12 cellular contexts compared by ENCODE assay signal in the genomic region with DNA sequence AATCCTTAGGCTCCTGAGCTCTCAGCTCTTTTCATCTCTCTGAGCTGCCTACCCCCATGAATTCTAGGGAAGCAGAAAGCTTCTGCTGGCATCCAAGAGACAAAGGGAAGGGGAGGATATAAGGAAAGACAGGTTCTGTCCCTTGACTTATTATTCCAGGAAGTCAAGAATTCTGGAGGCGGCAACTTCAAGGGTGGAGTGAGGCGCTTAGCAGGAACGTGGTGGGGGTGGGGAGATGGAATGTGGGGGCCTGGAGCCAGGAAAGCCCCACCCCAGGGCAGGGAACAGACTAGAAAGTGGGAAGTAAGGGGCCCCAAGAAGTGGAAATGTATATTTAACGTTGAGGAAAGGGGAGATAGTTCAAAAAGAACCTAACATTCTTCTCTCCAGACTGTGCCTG. TPM values are rescaled to one million over a fixed set of nuclear protein-coding genes. Genes with fewer than 3 reads are reported as not detected.
A peak's percentile ranks its signal among the peaks of the same experiment; 100 is the strongest.
DNase-seq lines count a peak whose midpoint lies in the region; ATAC-seq, FAIRE-seq and TF ChIP-seq lines count a peak whose summit lies in the region.
"Had no signal": no experiment of that assay in that cellular context is flagged by ENCODE, and none has a peak within 500 bp of the region (broad histone marks: within the 10 kb centered on the region; RNA-seq: fewer than 3 reads in every experiment).

No MANE protein-coding gene starts in this region.

- CTCF ChIA-PET in HepG2 (lab: Yijun Ruan, JAX; ENCODE audit: low intra/inter-chr PET ratio, low total read pairs) = no interaction called here
- CTCF ChIA-PET in K562 (lab: Yijun Ruan, JAX; ENCODE audit: low intra/inter-chr PET ratio) = no interaction called here

- no peaks in the 10 kb centered on the region for H3K9me1 ChIP-seq in K562 (ENCODE audit: control insufficient read depth, insufficient read depth, low read length)

- H2AFZ ChIP-seq in HepG2 (ENCODE audit: low read length) = no peak overlapping the region
- H2AFZ ChIP-seq in K562 (ENCODE audit: low read depth, low read length) = peak overlapping the region; percentile 75

- TF ChIP-seq CTCF in HepG2 (CRISPR knock-in tag; IDR thresholded peaks at IDR 0.05) = no peak
- TF ChIP-seq CTCF in right lobe of liver (IDR thresholded peaks at IDR 0.05) = no peak
- TF ChIP-seq CTCF in K562 (IDR thresholded peaks at IDR 0.05 in 2 of 3, conservative IDR thresholded peaks at IDR 0.05 in 1 of 3; ENCODE audit: insufficient read depth in 2 of 3, low read depth in 1 of 3, low read length in 3 of 3) = no peak

- H3K79me2 ChIP-seq in HepG2 (ENCODE audit: insufficient read depth, low read length) (no peaks in the 10 kb centered on the region), K562 (ENCODE audit: control insufficient read depth, insufficient read depth, low read length) (no peaks in the 10 kb centered on the region)

- H4K20me1 ChIP-seq in HepG2 (ENCODE audit: insufficient read depth, low read length) (no peaks in the 10 kb centered on the region), K562 (replicated peaks; ENCODE audit: control insufficient read depth, insufficient read depth, low read length) (no peaks in the 10 kb centered on the region)

- peaks cover 16% of the 10 kb centered on the region for H3K4me1 ChIP-seq in HepG2 (ENCODE audit: insufficient read depth, low read length)
- peaks cover 0 to 13% (median 4%) of the 10 kb centered on the region in 4 donors for H3K4me1 ChIP-seq in right lobe of liver
- H3K4me1 ChIP-seq in K562 (replicated peaks in 1 of 2; ENCODE audit: control insufficient read depth in 2 of 2, insufficient read depth in 2 of 2, low read length in 2 of 2) = peaks cover 0 to 14% of the 10 kb centered on the region in 2 experiments; a peak in 3 of 5 replicates
- H3K4me1 ChIP-seq in mucosa of stomach (ENCODE audit: control insufficient read depth, insufficient read depth, low read length) = no peaks in the 10 kb centered on the region

- no peak for TF ChIP-seq RAD21 in HepG2 (CRISPR knock-in tag; IDR thresholded peaks at IDR 0.05)
- TF ChIP-seq RAD21 in K562 (CRISPR knock-in tag; conservative IDR thresholded peaks at IDR 0.05 in 1 of 2, IDR thresholded peaks at IDR 0.05 in 1 of 2) = no peak

- TF ChIP-seq EP300 in HepG2 (IDR thresholded peaks at IDR 0.05; ENCODE audit: low read depth in 2 of 2, low read length in 2 of 2) (no peak), HepG2 (CRISPR knock-in tag; IDR thresholded peaks at IDR 0.05; ENCODE audit: borderline replicate concordance) (no peak), K562 (IDR thresholded peaks at IDR 0.05; ENCODE audit: low read length) (no peak)

- H3K9me3 ChIP-seq in HepG2 (ENCODE audit: low read length) (no peaks in the 10 kb centered on the region), right lobe of liver (no peaks in the 10 kb centered on the region), K562 (replicated peaks; ENCODE audit: control insufficient read depth, insufficient read depth, low read depth, low read length) (no peaks in the 10 kb centered on the region), mucosa of stomach (ENCODE audit: control insufficient read depth, low read length) (no peaks in the 10 kb centered on the region)
- H3K9me3 ChIP-seq: sigmoid colon had no signal

- TF ChIP-seq POLR2A in HepG2 (IDR thresholded peaks at IDR 0.05; ENCODE audit: insufficient read depth in 1 of 2, low read depth in 2 of 2, low read length in 2 of 2) = no peak
- TF ChIP-seq POLR2A in right lobe of liver (IDR thresholded peaks at IDR 0.05) = no peak
- TF ChIP-seq POLR2A in K562 (conservative IDR thresholded peaks at IDR 0.05) = no peak

- peaks cover 0 to 5% of the 10 kb centered on the region in 2 experiments; a peak in 2 of 5 replicates for H3K36me3 ChIP-seq in HepG2 (replicated peaks in 1 of 2; ENCODE audit: control insufficient read depth in 1 of 2, insufficient read depth in 2 of 2, low read length in 2 of 2)
- peaks cover 0 to 43% (median 16%) of the 10 kb centered on the region in 4 donors for H3K36me3 ChIP-seq in right lobe of liver
- H3K36me3 ChIP-seq in K562 (ENCODE audit: control insufficient read depth, insufficient read depth, low read length) = no peaks in the 10 kb centered on the region
- H3K36me3 ChIP-seq in mucosa of stomach (ENCODE audit: control insufficient read depth, insufficient read depth, low read length) = no peaks in the 10 kb centered on the region

- DNase-seq in HepG2 (ENCODE audit: low spot score) (no peak), right lobe of liver (no peak), K562 (ENCODE audit: extremely low read depth in 1 of 4, low spot score in 3 of 4) (peak in 1 of 4 experiments; percentile 31), NCI-H187 treated with DMSO at 0.1 percent for 48 hours (lab: John Stamatoyannopoulos, UW) (no peak), NCI-H2081 treated with DMSO at 0.1 percent for 48 hours (lab: John Stamatoyannopoulos, UW) (no peak), NCI-H446 treated with DMSO at 0.1 percent for 48 hours (lab: John Stamatoyannopoulos, UW) (no peak)
- DNase-seq: GDM1, sigmoid colon had no signal

- H3K4me2 ChIP-seq in HepG2 (ENCODE audit: low read depth, low read length) (peak overlapping the region; percentile 82), K562 (ENCODE audit: insufficient read depth, low read length) (peak overlapping the region; percentile 97)

- H3K27ac ChIP-seq in HepG2 (ENCODE audit: extremely low read length, insufficient read depth, low read length) (no peak overlapping the region), right lobe of liver (no peak overlapping the region), K562 (ENCODE audit: extremely low read depth, low read depth, low read length) (peak overlapping the region; percentile 23; the same call in 1 of the 3 replicates)

- intact Hi-C loops in HepG2 (cut with micrococcal nuclease; ENCODE audit: unreplicated experiment) = loop anchor here (2.0 kb wide), 1 partner anchor 21 kb away; no protein-coding TSS in a partner anchor
- intact Hi-C loops in right lobe of liver (cut with DNase I) = no loop called here
- intact Hi-C loops in K562 (cut with micrococcal nuclease) = no loop called here

- H3K4me3 ChIP-seq in HepG2 (replicated peaks in 1 of 3; ENCODE audit: insufficient read depth in 1 of 3, low read depth in 2 of 3, low read length in 3 of 3) = peak overlapping the region in 1 of 3 experiments; percentile 81; a peak in 2 of 6 replicates
- no peak overlapping the region for H3K4me3 ChIP-seq in right lobe of liver
- peak overlapping the region; percentile 51 for H3K4me3 ChIP-seq in K562
- H3K4me3 ChIP-seq in mucosa of stomach (ENCODE audit: low read length) = no peak overlapping the region

- no peak for ATAC-seq in HepG2
- no peak for ATAC-seq in right lobe of liver
- no peak for ATAC-seq in K562
- ATAC-seq in HG03354 (IDR thresholded peaks at IDR 0.05; ENCODE audit: poor library complexity, severe bottlenecking, unreplicated experiment) = no peak

- POLR2A ChIA-PET in HepG2 (lab: Yijun Ruan, JAX) = no interaction called here
- POLR2A ChIA-PET in K562 (lab: Yijun Ruan, JAX) = interaction anchor here (0.6 to 0.9 kb wide), 3 partner anchors 17 to 140 kb away, joined by 3 to 4 read pairs (median 3); no protein-coding TSS in a partner anchor

- FAIRE-seq in HepG2 (lab: Jason Lieb, UNC) = no peak
- no peak for FAIRE-seq in K562 (lab: Jason Lieb, UNC)
- FAIRE-seq: TTC549 had no signal

- no peaks in the 10 kb centered on the region for H3K27me3 ChIP-seq in HepG2 (ENCODE audit: control insufficient read depth in 1 of 2, insufficient read depth in 2 of 2, low read length in 2 of 2)
- H3K27me3 ChIP-seq in right lobe of liver = no peaks in the 10 kb centered on the region
- H3K27me3 ChIP-seq in K562 (ENCODE audit: control insufficient read depth in 2 of 2, insufficient read depth in 2 of 2, low read length in 2 of 2) = no peaks in the 10 kb centered on the region
- no peaks in the 10 kb centered on the region for H3K27me3 ChIP-seq in mucosa of stomach (ENCODE audit: control insufficient read depth, insufficient read depth, low read length)
- H3K27me3 ChIP-seq: sigmoid colon had no signal

- 54% methylated on average over 4 of the region's 4 CpGs for WGBS in HepG2 (ENCODE audit: low lambda C conversion rate)
- WGBS in right lobe of liver (ENCODE audit: insufficient coverage, low coverage, low lambda C conversion rate, missing lambda C conversion rate) = 47% methylated on average over 3 of the region's 4 CpGs
- WGBS in K562 (ENCODE audit: insufficient coverage, low coverage, missing lambda C conversion rate) = 0% methylated on average over 4 of the region's 4 CpGs

- H3K9ac ChIP-seq in HepG2 (ENCODE audit: insufficient read depth, low read depth, low read length) (no peak overlapping the region), K562 (ENCODE audit: insufficient read depth in 1 of 2, low read depth in 2 of 2, low read length in 2 of 2) (peak overlapping the region in 1 of 2 experiments; percentile 30; a peak in 1 of 4 replicates), mucosa of stomach (ENCODE audit: low read length) (peak overlapping the region; percentile 92)

- in situ Hi-C loops in HepG2 (cut with HindIII; ENCODE audit: extremely low pct_ligation_motif_present, low pct_unique_long_range_greater_than_20kb) (no loop called here), K562 (cut with MboI) (no loop called here)

- BruUV-seq in HepG2 (replicated peaks; lab: Mats Ljungman, UMichigan) (no TSS peak), K562 (replicated peaks; lab: Mats Ljungman, UMichigan) (no TSS peak)

RNA-seq across cellular contexts. Expression of a gene that starts 1.4 kb away (rescaled TPM):
- total RNA-seq in HepG2 (2016; rRNA removed; fragmentation: Illumina TruSeq; extraction: Trizol) (4.9 and 7.7 TPM in 2 replicates), right lobe of liver (10 to 100 TPM; 25.4 to 53.7 (median 34.2) TPM), K562 (2014; rRNA removed) (7.2 and 10.2 TPM in 2 replicates), K562 (2014; rRNA removed; fragmentation: Illumina TruSeq; extraction: Trizol) (11.0 and 12.0 TPM in 2 replicates), K562 (2015; rRNA removed; fragmentation: Illumina TruSeq; extraction: Trizol) (5.5 and 6.2 TPM in 2 replicates), K562 (2021) (11.3 and 16.3 TPM in 2 replicates)
- 0.81 and 0.88 TPM in 2 replicates for total RNA-seq in HepG2 (2016; cell fraction: cytosol; rRNA removed; fragmentation: Illumina TruSeq; extraction: Trizol; ENCODE audit: low read depth)
- 5.4 and 6.9 TPM in 2 replicates for total RNA-seq in HepG2 (2016; cell fraction: insoluble cytoplasmic fraction; rRNA removed; fragmentation: Illumina TruSeq; extraction: Trizol)
- total RNA-seq in HepG2 (2016; cell fraction: membrane; rRNA removed; fragmentation: Illumina TruSeq; extraction: Trizol) = 1.0 and 1.4 TPM in 2 replicates
- 10.7 and 11.7 TPM in 2 replicates for total RNA-seq in HepG2 (2016; cell fraction: nucleus; rRNA removed; fragmentation: Illumina TruSeq; extraction: Trizol)
- polyA plus RNA-seq in HepG2 (2011; rRNA removed) (47.7 and 57.2 TPM in 2 replicates), K562 (2011; rRNA removed) (31.8 and 37.5 TPM in 2 replicates), K562 (2014; fragmentation: Illumina TruSeq; extraction: Trizol) (17.4 and 21.0 TPM in 2 replicates), K562 (2014; fragmentation: Nextera tagmentation; extraction: Ambion mirVana) (1 to 10 TPM; 1.9 to 3.4 TPM), K562 (2014; rRNA removed) (13.2 and 13.7 TPM in 2 replicates)
- 19.0 and 25.5 TPM in 2 replicates for polyA plus RNA-seq in HepG2 (2011; cell fraction: cytosol; rRNA removed)
- 439 and 465 TPM in 2 replicates for polyA plus RNA-seq in HepG2 (2011; cell fraction: nucleus; rRNA removed)
- 33.3 and 36.8 TPM in 2 replicates for polyA plus RNA-seq in HepG2 (2012)
- 0.11 and 0.44 TPM in 2 replicates for polyA plus RNA-seq in HepG2 (2016; cell fraction: cytosol; fragmentation: Illumina TruSeq; extraction: Trizol; ENCODE audit: low read depth)
- 3.8 and 4.3 TPM in 2 replicates for polyA plus RNA-seq in HepG2 (2016; cell fraction: insoluble cytoplasmic fraction; fragmentation: Illumina TruSeq; extraction: Trizol; ENCODE audit: low read depth)
- polyA plus RNA-seq in HepG2 (2016; cell fraction: membrane; fragmentation: Illumina TruSeq; extraction: Trizol; ENCODE audit: low read depth) = 0.77 and 1.1 TPM in 2 replicates
- 21.6 and 24.3 TPM in 2 replicates for polyA plus RNA-seq in HepG2 (2016; cell fraction: nucleus; fragmentation: Illumina TruSeq; extraction: Trizol; ENCODE audit: insufficient read depth, low read depth)
- 53.0 and 73.1 TPM in 2 replicates for polyA minus RNA-seq in HepG2 (2011; rRNA and poly(A)+ RNA removed; ENCODE audit: low replicate concordance)
- polyA minus RNA-seq in HepG2 (2011; cell fraction: cytosol; rRNA and poly(A)+ RNA removed) = 5.3 and 6.5 TPM in 2 replicates
- 71.2 and 84.0 TPM in 2 replicates for polyA minus RNA-seq in HepG2 (2011; cell fraction: nucleus; rRNA and poly(A)+ RNA removed)
- 90.7 and 154 TPM in 2 replicates for total RNA-seq in K562 (2011; cell fraction: chromatin; rRNA removed; ENCODE audit: low replicate concordance)
- total RNA-seq in K562 (2011; cell fraction: nucleolus; rRNA removed) = 62.6 and 76.5 TPM in 2 replicates
- total RNA-seq in K562 (2011; cell fraction: nucleoplasm; rRNA removed) = 74.6 and 85.6 TPM in 2 replicates
- 34.8 and 38.4 TPM in 2 replicates for polyA plus RNA-seq in K562 (2011; cell fraction: cytosol; rRNA removed)
- polyA plus RNA-seq in K562 (2011; cell fraction: nucleus; rRNA removed) = 200 and 212 TPM in 2 replicates
- 14.8 and 38.0 TPM in 2 replicates for polyA plus RNA-seq in K562 (2012)
- polyA minus RNA-seq in K562 (2011; rRNA and poly(A)+ RNA removed) = 17.3 and 22.1 TPM in 2 replicates
- 6.3 and 8.0 TPM in 2 replicates for polyA minus RNA-seq in K562 (2011; cell fraction: cytosol; rRNA and poly(A)+ RNA removed)
- polyA minus RNA-seq in K562 (2011; cell fraction: nucleus; rRNA and poly(A)+ RNA removed) = 28.4 and 36.7 TPM in 2 replicates

RNA-seq across cellular contexts. Expression of a gene that starts 26.0 kb away (rescaled TPM):
- not detected in 2 replicates for total RNA-seq in HepG2 (2016; rRNA removed; fragmentation: Illumina TruSeq; extraction: Trizol)
- not detected in 2 replicates for total RNA-seq in HepG2 (2016; cell fraction: cytosol; rRNA removed; fragmentation: Illumina TruSeq; extraction: Trizol; ENCODE audit: low read depth)
- not detected in 2 replicates for total RNA-seq in HepG2 (2016; cell fraction: insoluble cytoplasmic fraction; rRNA removed; fragmentation: Illumina TruSeq; extraction: Trizol)
- total RNA-seq in HepG2 (2016; cell fraction: membrane; rRNA removed; fragmentation: Illumina TruSeq; extraction: Trizol) = not detected in 2 replicates
- total RNA-seq in HepG2 (2016; cell fraction: nucleus; rRNA removed; fragmentation: Illumina TruSeq; extraction: Trizol) = not detected in 2 replicates
- polyA plus RNA-seq in HepG2 (2011; rRNA removed) = not detected in 2 replicates
- polyA plus RNA-seq in HepG2 (2011; cell fraction: cytosol; rRNA removed) = not detected in 2 replicates
- polyA plus RNA-seq in HepG2 (2011; cell fraction: nucleus; rRNA removed) = not detected in 2 replicates
- not detected in 2 replicates for polyA plus RNA-seq in HepG2 (2012)
- not detected in 2 replicates for polyA plus RNA-seq in HepG2 (2016; cell fraction: cytosol; fragmentation: Illumina TruSeq; extraction: Trizol; ENCODE audit: low read depth)
- polyA plus RNA-seq in HepG2 (2016; cell fraction: insoluble cytoplasmic fraction; fragmentation: Illumina TruSeq; extraction: Trizol; ENCODE audit: low read depth) = not detected in 2 replicates
- not detected in 2 replicates for polyA plus RNA-seq in HepG2 (2016; cell fraction: membrane; fragmentation: Illumina TruSeq; extraction: Trizol; ENCODE audit: low read depth)
- polyA plus RNA-seq in HepG2 (2016; cell fraction: nucleus; fragmentation: Illumina TruSeq; extraction: Trizol; ENCODE audit: insufficient read depth, low read depth) = not detected in 2 replicates
- not detected in 2 replicates for polyA minus RNA-seq in HepG2 (2011; rRNA and poly(A)+ RNA removed; ENCODE audit: low replicate concordance)
- not detected in 2 replicates for polyA minus RNA-seq in HepG2 (2011; cell fraction: cytosol; rRNA and poly(A)+ RNA removed)
- polyA minus RNA-seq in HepG2 (2011; cell fraction: nucleus; rRNA and poly(A)+ RNA removed) = not detected in 2 replicates
- total RNA-seq in right lobe of liver = not detected
- total RNA-seq in K562 (2011; cell fraction: chromatin; rRNA removed; ENCODE audit: low replicate concordance) = not detected in 2 replicates
- not detected in 2 replicates for total RNA-seq in K562 (2011; cell fraction: nucleolus; rRNA removed)
- total RNA-seq in K562 (2011; cell fraction: nucleoplasm; rRNA removed) = not detected in 2 replicates
- not detected in 2 replicates for total RNA-seq in K562 (2014; rRNA removed)
- total RNA-seq in K562 (2014; rRNA removed; fragmentation: Illumina TruSeq; extraction: Trizol) = not detected in 2 replicates
- total RNA-seq in K562 (2015; rRNA removed; fragmentation: Illumina TruSeq; extraction: Trizol) = not detected in 2 replicates
- not detected in 2 replicates for total RNA-seq in K562 (2021)
- not detected in 2 replicates for polyA plus RNA-seq in K562 (2011; rRNA removed)
- not detected in 2 replicates for polyA plus RNA-seq in K562 (2011; cell fraction: cytosol; rRNA removed)
- polyA plus RNA-seq in K562 (2011; cell fraction: nucleus; rRNA removed) = not detected in 2 replicates
- polyA plus RNA-seq in K562 (2012) = not detected in 2 replicates
- polyA plus RNA-seq in K562 (2014; fragmentation: Illumina TruSeq; extraction: Trizol) = not detected in 2 replicates
- polyA plus RNA-seq in K562 (2014; fragmentation: Nextera tagmentation; extraction: Ambion mirVana) = not detected
- polyA plus RNA-seq in K562 (2014; rRNA removed) = not detected in 2 replicates
- not detected in 2 replicates for polyA minus RNA-seq in K562 (2011; rRNA and poly(A)+ RNA removed)
- polyA minus RNA-seq in K562 (2011; cell fraction: cytosol; rRNA and poly(A)+ RNA removed) = not detected in 2 replicates
- polyA minus RNA-seq in K562 (2011; cell fraction: nucleus; rRNA and poly(A)+ RNA removed) = not detected in 2 replicates
- total RNA-seq: dermis microvascular lymphatic vessel endothelial cell, sigmoid colon had no signal
- polyA plus RNA-seq: sigmoid colon had no signal

RNA-seq across cellular contexts. Expression of a gene that starts 49.9 kb away (rescaled TPM):
- total RNA-seq in HepG2 (2016; rRNA removed; fragmentation: Illumina TruSeq; extraction: Trizol) (230 and 280 TPM in 2 replicates), right lobe of liver (100 to 1,000 TPM; 122 to 160 (median 135) TPM), K562 (2014; rRNA removed) (314 and 449 TPM in 2 replicates), K562 (2014; rRNA removed; fragmentation: Illumina TruSeq; extraction: Trizol) (338 and 468 TPM in 2 replicates), K562 (2015; rRNA removed; fragmentation: Illumina TruSeq; extraction: Trizol) (543 and 551 TPM in 2 replicates), K562 (2021) (458 and 490 TPM in 2 replicates)
- 151 and 157 TPM in 2 replicates for total RNA-seq in HepG2 (2016; cell fraction: cytosol; rRNA removed; fragmentation: Illumina TruSeq; extraction: Trizol; ENCODE audit: low read depth)
- 232 and 280 TPM in 2 replicates for total RNA-seq in HepG2 (2016; cell fraction: insoluble cytoplasmic fraction; rRNA removed; fragmentation: Illumina TruSeq; extraction: Trizol)
- total RNA-seq in HepG2 (2016; cell fraction: membrane; rRNA removed; fragmentation: Illumina TruSeq; extraction: Trizol) = 204 and 221 TPM in 2 replicates
- 76.9 and 91.1 TPM in 2 replicates for total RNA-seq in HepG2 (2016; cell fraction: nucleus; rRNA removed; fragmentation: Illumina TruSeq; extraction: Trizol)
- polyA plus RNA-seq in HepG2 (2011; rRNA removed) (257 and 310 TPM in 2 replicates), K562 (2011; rRNA removed) (372 and 445 TPM in 2 replicates), K562 (2014; fragmentation: Illumina TruSeq; extraction: Trizol) (845 and 851 TPM in 2 replicates), K562 (2014; fragmentation: Nextera tagmentation; extraction: Ambion mirVana) (1,000 to 10,000 TPM; 1,200 to 1,208 TPM), K562 (2014; rRNA removed) (377 and 575 TPM in 2 replicates)
- polyA plus RNA-seq in HepG2 (2011; cell fraction: cytosol; rRNA removed) = 284 and 385 TPM in 2 replicates
- polyA plus RNA-seq in HepG2 (2011; cell fraction: nucleus; rRNA removed) = 86.5 and 86.7 TPM in 2 replicates
- polyA plus RNA-seq in HepG2 (2012) = 317 and 363 TPM in 2 replicates
- polyA plus RNA-seq in HepG2 (2016; cell fraction: cytosol; fragmentation: Illumina TruSeq; extraction: Trizol; ENCODE audit: low read depth) = 221 and 241 TPM in 2 replicates
- 345 and 371 TPM in 2 replicates for polyA plus RNA-seq in HepG2 (2016; cell fraction: insoluble cytoplasmic fraction; fragmentation: Illumina TruSeq; extraction: Trizol; ENCODE audit: low read depth)
- 262 and 271 TPM in 2 replicates for polyA plus RNA-seq in HepG2 (2016; cell fraction: membrane; fragmentation: Illumina TruSeq; extraction: Trizol; ENCODE audit: low read depth)
- polyA plus RNA-seq in HepG2 (2016; cell fraction: nucleus; fragmentation: Illumina TruSeq; extraction: Trizol; ENCODE audit: insufficient read depth, low read depth) = 159 and 177 TPM in 2 replicates
- 938 and 2,113 TPM in 2 replicates for polyA minus RNA-seq in HepG2 (2011; rRNA and poly(A)+ RNA removed; ENCODE audit: low replicate concordance)
- polyA minus RNA-seq in HepG2 (2011; cell fraction: cytosol; rRNA and poly(A)+ RNA removed) = 149 and 170 TPM in 2 replicates
- 81.6 and 93.6 TPM in 2 replicates for polyA minus RNA-seq in HepG2 (2011; cell fraction: nucleus; rRNA and poly(A)+ RNA removed)
- total RNA-seq in K562 (2011; cell fraction: chromatin; rRNA removed; ENCODE audit: low replicate concordance) = 68.0 and 106 TPM in 2 replicates
- total RNA-seq in K562 (2011; cell fraction: nucleolus; rRNA removed) = 128 and 131 TPM in 2 replicates
- 147 and 211 TPM in 2 replicates for total RNA-seq in K562 (2011; cell fraction: nucleoplasm; rRNA removed)
- polyA plus RNA-seq in K562 (2011; cell fraction: cytosol; rRNA removed) = 857 and 961 TPM in 2 replicates
- 343 and 358 TPM in 2 replicates for polyA plus RNA-seq in K562 (2011; cell fraction: nucleus; rRNA removed)
- polyA plus RNA-seq in K562 (2012) = 869 and 1,024 TPM in 2 replicates
- polyA minus RNA-seq in K562 (2011; rRNA and poly(A)+ RNA removed) = 585 and 751 TPM in 2 replicates
- 326 and 340 TPM in 2 replicates for polyA minus RNA-seq in K562 (2011; cell fraction: cytosol; rRNA and poly(A)+ RNA removed)
- polyA minus RNA-seq in K562 (2011; cell fraction: nucleus; rRNA and poly(A)+ RNA removed) = 72.2 and 129 TPM in 2 replicates
